1 cellular context compared by ENCODE assay signal in the genomic region with DNA sequence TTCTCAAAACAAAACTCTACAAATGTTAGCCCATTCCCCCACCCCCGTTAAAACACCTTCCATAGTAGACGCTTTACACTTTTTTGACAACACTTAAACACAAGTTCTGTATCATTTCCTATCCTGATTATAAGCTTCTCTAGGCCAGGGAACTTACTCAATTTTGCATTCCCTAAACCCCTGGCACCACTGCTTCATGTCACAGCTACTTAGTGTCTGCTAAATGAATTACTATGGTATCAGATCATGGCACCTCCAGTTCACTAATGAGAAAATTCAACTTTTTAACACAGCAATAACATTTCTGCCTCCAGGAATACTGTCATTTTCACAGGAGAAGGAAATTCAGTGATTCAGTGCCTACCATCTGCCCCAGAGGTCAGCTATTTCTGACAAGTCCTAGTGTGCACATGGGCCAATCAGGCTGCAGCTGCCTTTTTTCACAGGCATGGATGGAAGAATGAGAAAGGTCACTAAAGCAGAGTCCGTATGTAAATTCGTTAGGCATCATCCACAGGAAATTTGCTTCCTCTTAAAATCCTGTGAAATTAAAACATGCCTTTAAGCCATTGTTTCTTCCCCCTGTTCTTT.
TF ChIP-seq lines count a peak whose summit lies in the region.

No MANE protein-coding gene starts in this region.

TF ChIP-seq in GM12878, 131 proteins besides CTCF, POLR2A, EP300 and RAD21 (continued from another document):
- TF ChIP-seq, protein P1, sequence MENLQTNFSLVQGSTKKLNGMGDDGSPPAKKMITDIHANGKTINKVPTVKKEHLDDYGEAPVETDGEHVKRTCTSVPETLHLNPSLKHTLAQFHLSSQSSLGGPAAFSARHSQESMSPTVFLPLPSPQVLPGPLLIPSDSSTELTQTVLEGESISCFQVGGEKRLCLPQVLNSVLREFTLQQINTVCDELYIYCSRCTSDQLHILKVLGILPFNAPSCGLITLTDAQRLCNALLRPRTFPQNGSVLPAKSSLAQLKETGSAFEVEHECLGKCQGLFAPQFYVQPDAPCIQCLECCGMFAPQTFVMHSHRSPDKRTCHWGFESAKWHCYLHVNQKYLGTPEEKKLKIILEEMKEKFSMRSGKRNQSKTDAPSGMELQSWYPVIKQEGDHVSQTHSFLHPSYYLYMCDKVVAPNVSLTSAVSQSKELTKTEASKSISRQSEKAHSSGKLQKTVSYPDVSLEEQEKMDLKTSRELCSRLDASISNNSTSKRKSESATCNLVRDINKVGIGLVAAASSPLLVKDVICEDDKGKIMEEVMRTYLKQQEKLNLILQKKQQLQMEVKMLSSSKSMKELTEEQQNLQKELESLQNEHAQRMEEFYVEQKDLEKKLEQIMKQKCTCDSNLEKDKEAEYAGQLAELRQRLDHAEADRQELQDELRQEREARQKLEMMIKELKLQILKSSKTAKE (IDR thresholded peaks at IDR 0.05; ENCODE audit: low read depth, poor library complexity, severe bottlenecking) = no peak
- TF ChIP-seq ZNF217 (IDR thresholded peaks at IDR 0.05) (no peak), GABPA (IDR thresholded peaks at IDR 0.05; ENCODE audit: low read depth) (no peak), NBN (IDR thresholded peaks at IDR 0.05) (no peak), PRDM15 (CRISPR knock-in tag; IDR thresholded peaks at IDR 0.05) (no peak), RCOR1 (conservative IDR thresholded peaks at IDR 0.05; ENCODE audit: low read depth, low read length) (no peak), RAD51 (IDR thresholded peaks at IDR 0.05) (no peak), SMARCA5 (IDR thresholded peaks at IDR 0.05) (no peak)
